ENCODE assay signal across 38 cellular contexts in the genomic region with DNA sequence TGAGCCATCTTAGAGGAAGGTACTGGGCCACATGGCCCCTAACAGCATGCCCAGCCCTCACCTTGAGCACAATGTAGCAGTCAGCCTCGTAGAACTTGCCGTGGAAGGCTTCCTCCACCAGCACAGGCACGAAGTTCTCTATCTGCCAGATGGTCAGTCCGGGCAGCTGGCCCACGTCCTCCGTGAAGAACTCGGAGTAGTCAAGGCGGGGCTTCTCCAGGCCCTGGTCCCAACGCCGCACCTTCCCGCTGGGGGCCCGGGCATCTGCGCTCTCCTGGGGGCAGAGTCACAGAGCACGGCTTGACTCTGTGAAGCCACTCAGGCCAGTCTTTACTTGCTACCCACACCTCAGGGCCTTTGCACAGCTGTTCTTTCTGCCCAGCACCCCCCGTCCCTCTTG.
"Had no signal": no experiment of that assay in that cellular context is flagged by ENCODE, and none has a peak within 500 bp of the region (broad histone marks: within the 10 kb centered on the region; RNA-seq: fewer than 3 reads in every experiment).

No MANE protein-coding gene starts in this region.

- H3K9me3 Mint-ChIP-seq: activated B cell treated with CpG ODN at 0.5 μM for 24 hours; activated CD4-positive, alpha-beta memory T cell treated with anti-CD3 and anti-CD28 coated beads for 36 hours; activated naive CD4-positive, alpha-beta T cell treated with anti-CD3 and anti-CD28 coated beads, Interleukin-2, amount 10 ng/mL, durations not matched to agents 7 days and 5 days; activated naive CD8-positive, alpha-beta T cell treated with anti-CD3 and anti-CD28 coated beads, Interleukin-2, amount 50 U/mL, for 24 hours; central memory CD8-positive, alpha-beta T cell; T-cell had no signal

- ATAC-seq: activated CD8-positive, alpha-beta memory T cell treated with anti-CD3 and anti-CD28 coated beads, Interleukin-2, amount 10 ng/mL, durations not matched to agents 7 days and 5 days; activated naive CD8-positive, alpha-beta T cell treated with anti-CD3 and anti-CD28 coated beads, Interleukin-2, amount 50 U/mL, for 24 hours; PC-3; Right ventricle myocardium inferior; SK-N-SH treated with all-trans-retinoic acid at 6 μM for 48 hours; T-cell had no signal

- H3K4me3 Mint-ChIP-seq: activated B cell treated with CpG ODN at 0.5 μM for 24 hours; activated CD4-positive, alpha-beta memory T cell treated with anti-CD3 and anti-CD28 coated beads for 36 hours; activated CD8-positive, alpha-beta memory T cell treated with anti-CD3 and anti-CD28 coated beads, Interleukin-2, amount 10 ng/mL, durations not matched to agents 7 days and 5 days; activated naive CD4-positive, alpha-beta T cell treated with anti-CD3 and anti-CD28 coated beads, Interleukin-2, amount 10 ng/mL, durations not matched to agents 7 days and 5 days; activated naive CD8-positive, alpha-beta T cell; activated naive CD8-positive, alpha-beta T cell treated with anti-CD3 and anti-CD28 coated beads, Interleukin-2, amount 50 U/mL, for 24 hours; central memory CD8-positive, alpha-beta T cell; T-cell had no signal

- H3K27ac ChIP-seq: brain microvascular endothelial cell, cardiac muscle cell, VCaP had no signal

- H3K36me3 Mint-ChIP-seq: activated naive CD8-positive, alpha-beta T cell had no signal

- H3K9me3 ChIP-seq: Peyer's patch had no signal

- H3K4me3 ChIP-seq: cardiac muscle cell, Peyer's patch had no signal

- H3K27me3 ChIP-seq: brain microvascular endothelial cell, cardiac muscle cell, Peyer's patch had no signal

- H3K27ac Mint-ChIP-seq: activated B cell treated with CpG ODN at 0.5 μM for 24 hours; activated CD4-positive, alpha-beta memory T cell treated with anti-CD3 and anti-CD28 coated beads for 36 hours; activated CD8-positive, alpha-beta memory T cell treated with anti-CD3 and anti-CD28 coated beads, Interleukin-2, amount 10 ng/mL, durations not matched to agents 7 days and 5 days; activated naive CD4-positive, alpha-beta T cell treated with anti-CD3 and anti-CD28 coated beads, Interleukin-2, amount 10 ng/mL, durations not matched to agents 7 days and 5 days; activated naive CD8-positive, alpha-beta T cell; activated naive CD8-positive, alpha-beta T cell treated with anti-CD3 and anti-CD28 coated beads, Interleukin-2, amount 50 U/mL, for 24 hours; T-cell had no signal

- H3K27me3 Mint-ChIP-seq: activated B cell treated with CpG ODN at 0.5 μM for 24 hours; activated CD4-positive, alpha-beta memory T cell treated with anti-CD3 and anti-CD28 coated beads for 36 hours; activated CD8-positive, alpha-beta memory T cell treated with anti-CD3 and anti-CD28 coated beads, Interleukin-2, amount 10 ng/mL, durations not matched to agents 7 days and 5 days; activated naive CD4-positive, alpha-beta T cell treated with anti-CD3 and anti-CD28 coated beads, Interleukin-2, amount 10 ng/mL, durations not matched to agents 7 days and 5 days; activated naive CD8-positive, alpha-beta T cell; activated naive CD8-positive, alpha-beta T cell treated with anti-CD3 and anti-CD28 coated beads, Interleukin-2, amount 50 U/mL, for 24 hours; central memory CD8-positive, alpha-beta T cell; T-cell had no signal

- DNase-seq: activated B cell treated with CpG ODN at 0.5 μM for 24 hours; activated CD4-positive, alpha-beta memory T cell treated with anti-CD3 and anti-CD28 coated beads for 36 hours; activated CD4-positive, alpha-beta T cell treated with anti-CD3 and anti-CD28 coated beads for 4 hours; activated CD4-positive, alpha-beta T cell treated with anti-CD3 and anti-CD28 coated beads, Interleukin-2, amount 50 U/mL, for 1 hour; activated CD4-positive, CD25-positive, alpha-beta regulatory T cell treated with anti-CD3 and anti-CD28 coated beads, Interleukin-2, amount 50 U/mL, for 72 hours; activated CD8-positive, alpha-beta memory T cell treated with anti-CD3 and anti-CD28 coated beads for 24 hours; activated CD8-positive, alpha-beta memory T cell treated with anti-CD3 and anti-CD28 coated beads, Interleukin-2, amount 10 ng/mL, durations not matched to agents 7 days and 5 days; activated CD8-positive, alpha-beta memory T cell treated with anti-CD3 and anti-CD28 coated beads, Interleukin-2, amount 50 U/mL, for 48 hours; activated effector memory CD4-positive, alpha-beta T cell treated with Interleukin-2 at 50 U/mL for 16 hours; activated naive CD4-positive, alpha-beta T cell treated with anti-CD3 and anti-CD28 coated beads, Interleukin-2, amount 10 ng/mL, durations not matched to agents 7 days and 5 days; activated naive CD8-positive, alpha-beta T cell treated with anti-CD3 and anti-CD28 coated beads, Interleukin-2, amount 50 U/mL, for 24 hours; activated T-cell treated with anti-CD3 and anti-CD28 coated beads, Interleukin-2, amount 50 U/mL, for 48 hours; aorta; brain microvascular endothelial cell; NCI-H1092 treated with DMSO at 0.1 percent for 48 hours; NCI-H1417; NCI-H146; NCI-H187; NCI-H2029 treated with DMSO at 0.1 percent for 48 hours; NCI-H2107; NCI-H2171; NCI-H510A; NCI-H526; NCI-H748 treated with DMSO at 0.1 percent for 48 hours; NK-92 treated with Interleukin-12 subunit alpha and Interleukin-12 subunit beta, amount 100 ng/mL, for 24 hours; PC-3; Peyer's patch; RPMI8226; SIG-M5; T-cell; T-helper 2 cell; T-helper 9 cell had no signal
